1 cellular context compared by ENCODE assay signal in the genomic region with DNA sequence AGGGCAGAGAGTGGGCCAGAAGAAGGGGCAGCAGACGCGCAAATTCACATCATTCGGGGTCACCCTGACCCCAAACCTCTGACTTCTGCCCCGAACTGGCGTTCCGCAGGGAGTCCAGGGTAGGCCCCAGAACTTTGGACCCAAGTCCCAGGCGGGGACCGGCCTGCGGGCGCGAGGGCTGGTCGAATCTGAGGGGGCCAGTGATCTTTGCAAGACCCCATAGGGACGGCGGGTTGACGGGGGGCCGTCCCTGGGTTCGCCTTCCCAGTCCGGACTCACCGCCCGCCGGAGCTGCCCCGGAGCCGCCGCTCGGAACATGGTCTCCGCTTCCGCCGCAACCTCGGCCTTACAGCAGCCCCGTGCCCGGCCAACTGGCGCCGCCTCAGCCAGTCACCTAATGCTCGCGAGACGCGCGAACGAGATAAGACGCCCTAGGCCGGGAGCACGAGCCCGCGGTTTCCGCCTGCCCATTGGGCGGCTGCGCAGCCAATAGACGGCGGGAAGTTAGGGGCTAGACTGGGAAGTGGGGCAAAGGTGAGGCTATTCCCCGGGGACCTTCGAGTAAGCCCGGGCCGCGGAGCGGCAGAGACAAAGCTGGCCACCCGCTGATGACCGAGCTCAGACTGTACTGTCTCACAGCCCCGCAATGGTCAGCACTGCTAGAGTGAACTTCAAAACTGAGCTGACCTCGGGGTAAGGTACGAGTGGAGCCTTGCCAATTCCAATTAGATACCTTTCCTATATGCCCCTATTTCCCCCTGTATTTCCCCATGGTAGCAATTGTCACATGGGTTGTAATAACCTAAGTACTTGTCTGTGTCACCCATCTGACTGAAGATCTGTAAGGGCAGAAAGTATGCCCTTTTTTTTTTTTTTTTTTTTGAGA.
A peak's percentile ranks its signal among the peaks of the same experiment; 100 is the strongest.
TF ChIP-seq lines count a peak whose summit lies in the region.

A gene (minus strand): TSS at position 399 of the 886 bp plus-strand sequence. CDS start 81 bp downstream, at position 318.

TF ChIP-seq in HepG2, 621 proteins besides CTCF, POLR2A, EP300 and RAD21 (continued from another document and continues in another):
- TF ChIP-seq, protein P1, sequence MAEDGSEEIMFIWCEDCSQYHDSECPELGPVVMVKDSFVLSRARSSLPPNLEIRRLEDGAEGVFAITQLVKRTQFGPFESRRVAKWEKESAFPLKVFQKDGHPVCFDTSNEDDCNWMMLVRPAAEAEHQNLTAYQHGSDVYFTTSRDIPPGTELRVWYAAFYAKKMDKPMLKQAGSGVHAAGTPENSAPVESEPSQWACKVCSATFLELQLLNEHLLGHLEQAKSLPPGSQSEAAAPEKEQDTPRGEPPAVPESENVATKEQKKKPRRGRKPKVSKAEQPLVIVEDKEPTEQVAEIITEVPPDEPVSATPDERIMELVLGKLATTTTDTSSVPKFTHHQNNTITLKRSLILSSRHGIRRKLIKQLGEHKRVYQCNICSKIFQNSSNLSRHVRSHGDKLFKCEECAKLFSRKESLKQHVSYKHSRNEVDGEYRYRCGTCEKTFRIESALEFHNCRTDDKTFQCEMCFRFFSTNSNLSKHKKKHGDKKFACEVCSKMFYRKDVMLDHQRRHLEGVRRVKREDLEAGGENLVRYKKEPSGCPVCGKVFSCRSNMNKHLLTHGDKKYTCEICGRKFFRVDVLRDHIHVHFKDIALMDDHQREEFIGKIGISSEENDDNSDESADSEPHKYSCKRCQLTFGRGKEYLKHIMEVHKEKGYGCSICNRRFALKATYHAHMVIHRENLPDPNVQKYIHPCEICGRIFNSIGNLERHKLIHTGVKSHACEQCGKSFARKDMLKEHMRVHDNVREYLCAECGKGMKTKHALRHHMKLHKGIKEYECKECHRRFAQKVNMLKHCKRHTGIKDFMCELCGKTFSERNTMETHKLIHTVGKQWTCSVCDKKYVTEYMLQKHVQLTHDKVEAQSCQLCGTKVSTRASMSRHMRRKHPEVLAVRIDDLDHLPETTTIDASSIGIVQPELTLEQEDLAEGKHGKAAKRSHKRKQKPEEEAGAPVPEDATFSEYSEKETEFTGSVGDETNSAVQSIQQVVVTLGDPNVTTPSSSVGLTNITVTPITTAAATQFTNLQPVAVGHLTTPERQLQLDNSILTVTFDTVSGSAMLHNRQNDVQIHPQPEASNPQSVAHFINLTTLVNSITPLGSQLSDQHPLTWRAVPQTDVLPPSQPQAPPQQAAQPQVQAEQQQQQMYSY (CRISPR knock-in tag; IDR thresholded peaks at IDR 0.05) = no peak; the same call in 1 of the 2 replicates
- TF ChIP-seq ELF3 (CRISPR knock-in tag; IDR thresholded peaks at IDR 0.05) (peak; percentile 86), SIX4 (CRISPR knock-in tag; IDR thresholded peaks at IDR 0.05) (0 out of 2 replicates have a peak, but pooled peaks have one; percentile 17), DNMT3B (CRISPR knock-in tag; conservative IDR thresholded peaks at IDR 0.05) (no peak), CREB1 (IDR thresholded peaks at IDR 0.05) (no peak), CREB1 (CRISPR knock-in tag; IDR thresholded peaks at IDR 0.05) (no peak), POLR2AphosphoS2 (IDR thresholded peaks at IDR 0.05; ENCODE audit: low read depth, low read length) (peak; percentile 77; the same call in 1 of the 2 replicates), ZSCAN25 (CRISPR knock-in tag; IDR thresholded peaks at IDR 0.05) (no peak), ZNF724P (CRISPR knock-in tag; IDR thresholded peaks at IDR 0.05; ENCODE audit: borderline replicate concordance) (0 out of 2 replicates have a peak, but pooled peaks have one; percentile 90), ZNF879 (CRISPR knock-in tag; IDR thresholded peaks at IDR 0.05) (no peak), RFX5 (IDR thresholded peaks at IDR 0.05; ENCODE audit: low read depth, low read length) (peak; percentile 50; the same call in 1 of the 2 replicates), ZNF607 (CRISPR knock-in tag; IDR thresholded peaks at IDR 0.05; ENCODE audit: borderline replicate concordance) (peak; percentile 88; the same call in 1 of the 2 replicates), ZBTB7B (CRISPR knock-in tag; IDR thresholded peaks at IDR 0.05) (peak; percentile 83), ZNF616 (CRISPR knock-in tag; IDR thresholded peaks at IDR 0.05; ENCODE audit: low read depth) (0 out of 2 replicates have a peak, but pooled peaks have one; percentile 49), MXD4 (CRISPR knock-in tag; IDR thresholded peaks at IDR 0.05) (peak; percentile 89), DNMT1 (CRISPR knock-in tag; IDR thresholded peaks at IDR 0.05) (peak; percentile 48), ELF4 (CRISPR knock-in tag; IDR thresholded peaks at IDR 0.05; ENCODE audit: borderline replicate concordance) (peak; percentile 79), KDM2A (CRISPR knock-in tag; IDR thresholded peaks at IDR 0.05; ENCODE audit: borderline replicate concordance, low read depth) (peak; percentile 87), ZFYVE20 (CRISPR knock-in tag; IDR thresholded peaks at IDR 0.05; ENCODE audit: borderline replicate concordance, low read depth) (no peak), NRL (CRISPR knock-in tag; IDR thresholded peaks at IDR 0.05; ENCODE audit: borderline replicate concordance) (peak; percentile 69; the same call in 1 of the 2 replicates), ZNF138 (CRISPR knock-in tag; IDR thresholded peaks at IDR 0.05; ENCODE audit: low read depth) (0 out of 2 replicates have a peak, but pooled peaks have one; percentile 90), MIER2 (CRISPR knock-in tag; IDR thresholded peaks at IDR 0.05) (0 out of 2 replicates have a peak, but pooled peaks have one; percentile 27), RFXAP (CRISPR knock-in tag; IDR thresholded peaks at IDR 0.05; ENCODE audit: borderline replicate concordance) (peak; percentile 97), IKZF1 (IDR thresholded peaks at IDR 0.05) (no peak)
- TF ChIP-seq, protein P2, sequence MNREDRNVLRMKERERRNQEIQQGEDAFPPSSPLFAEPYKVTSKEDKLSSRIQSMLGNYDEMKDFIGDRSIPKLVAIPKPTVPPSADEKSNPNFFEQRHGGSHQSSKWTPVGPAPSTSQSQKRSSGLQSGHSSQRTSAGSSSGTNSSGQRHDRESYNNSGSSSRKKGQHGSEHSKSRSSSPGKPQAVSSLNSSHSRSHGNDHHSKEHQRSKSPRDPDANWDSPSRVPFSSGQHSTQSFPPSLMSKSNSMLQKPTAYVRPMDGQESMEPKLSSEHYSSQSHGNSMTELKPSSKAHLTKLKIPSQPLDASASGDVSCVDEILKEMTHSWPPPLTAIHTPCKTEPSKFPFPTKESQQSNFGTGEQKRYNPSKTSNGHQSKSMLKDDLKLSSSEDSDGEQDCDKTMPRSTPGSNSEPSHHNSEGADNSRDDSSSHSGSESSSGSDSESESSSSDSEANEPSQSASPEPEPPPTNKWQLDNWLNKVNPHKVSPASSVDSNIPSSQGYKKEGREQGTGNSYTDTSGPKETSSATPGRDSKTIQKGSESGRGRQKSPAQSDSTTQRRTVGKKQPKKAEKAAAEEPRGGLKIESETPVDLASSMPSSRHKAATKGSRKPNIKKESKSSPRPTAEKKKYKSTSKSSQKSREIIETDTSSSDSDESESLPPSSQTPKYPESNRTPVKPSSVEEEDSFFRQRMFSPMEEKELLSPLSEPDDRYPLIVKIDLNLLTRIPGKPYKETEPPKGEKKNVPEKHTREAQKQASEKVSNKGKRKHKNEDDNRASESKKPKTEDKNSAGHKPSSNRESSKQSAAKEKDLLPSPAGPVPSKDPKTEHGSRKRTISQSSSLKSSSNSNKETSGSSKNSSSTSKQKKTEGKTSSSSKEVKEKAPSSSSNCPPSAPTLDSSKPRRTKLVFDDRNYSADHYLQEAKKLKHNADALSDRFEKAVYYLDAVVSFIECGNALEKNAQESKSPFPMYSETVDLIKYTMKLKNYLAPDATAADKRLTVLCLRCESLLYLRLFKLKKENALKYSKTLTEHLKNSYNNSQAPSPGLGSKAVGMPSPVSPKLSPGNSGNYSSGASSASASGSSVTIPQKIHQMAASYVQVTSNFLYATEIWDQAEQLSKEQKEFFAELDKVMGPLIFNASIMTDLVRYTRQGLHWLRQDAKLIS (CRISPR knock-in tag; IDR thresholded peaks at IDR 0.05) = peak; percentile 60; the same call in 1 of the 2 replicates
- TF ChIP-seq, protein P3, sequence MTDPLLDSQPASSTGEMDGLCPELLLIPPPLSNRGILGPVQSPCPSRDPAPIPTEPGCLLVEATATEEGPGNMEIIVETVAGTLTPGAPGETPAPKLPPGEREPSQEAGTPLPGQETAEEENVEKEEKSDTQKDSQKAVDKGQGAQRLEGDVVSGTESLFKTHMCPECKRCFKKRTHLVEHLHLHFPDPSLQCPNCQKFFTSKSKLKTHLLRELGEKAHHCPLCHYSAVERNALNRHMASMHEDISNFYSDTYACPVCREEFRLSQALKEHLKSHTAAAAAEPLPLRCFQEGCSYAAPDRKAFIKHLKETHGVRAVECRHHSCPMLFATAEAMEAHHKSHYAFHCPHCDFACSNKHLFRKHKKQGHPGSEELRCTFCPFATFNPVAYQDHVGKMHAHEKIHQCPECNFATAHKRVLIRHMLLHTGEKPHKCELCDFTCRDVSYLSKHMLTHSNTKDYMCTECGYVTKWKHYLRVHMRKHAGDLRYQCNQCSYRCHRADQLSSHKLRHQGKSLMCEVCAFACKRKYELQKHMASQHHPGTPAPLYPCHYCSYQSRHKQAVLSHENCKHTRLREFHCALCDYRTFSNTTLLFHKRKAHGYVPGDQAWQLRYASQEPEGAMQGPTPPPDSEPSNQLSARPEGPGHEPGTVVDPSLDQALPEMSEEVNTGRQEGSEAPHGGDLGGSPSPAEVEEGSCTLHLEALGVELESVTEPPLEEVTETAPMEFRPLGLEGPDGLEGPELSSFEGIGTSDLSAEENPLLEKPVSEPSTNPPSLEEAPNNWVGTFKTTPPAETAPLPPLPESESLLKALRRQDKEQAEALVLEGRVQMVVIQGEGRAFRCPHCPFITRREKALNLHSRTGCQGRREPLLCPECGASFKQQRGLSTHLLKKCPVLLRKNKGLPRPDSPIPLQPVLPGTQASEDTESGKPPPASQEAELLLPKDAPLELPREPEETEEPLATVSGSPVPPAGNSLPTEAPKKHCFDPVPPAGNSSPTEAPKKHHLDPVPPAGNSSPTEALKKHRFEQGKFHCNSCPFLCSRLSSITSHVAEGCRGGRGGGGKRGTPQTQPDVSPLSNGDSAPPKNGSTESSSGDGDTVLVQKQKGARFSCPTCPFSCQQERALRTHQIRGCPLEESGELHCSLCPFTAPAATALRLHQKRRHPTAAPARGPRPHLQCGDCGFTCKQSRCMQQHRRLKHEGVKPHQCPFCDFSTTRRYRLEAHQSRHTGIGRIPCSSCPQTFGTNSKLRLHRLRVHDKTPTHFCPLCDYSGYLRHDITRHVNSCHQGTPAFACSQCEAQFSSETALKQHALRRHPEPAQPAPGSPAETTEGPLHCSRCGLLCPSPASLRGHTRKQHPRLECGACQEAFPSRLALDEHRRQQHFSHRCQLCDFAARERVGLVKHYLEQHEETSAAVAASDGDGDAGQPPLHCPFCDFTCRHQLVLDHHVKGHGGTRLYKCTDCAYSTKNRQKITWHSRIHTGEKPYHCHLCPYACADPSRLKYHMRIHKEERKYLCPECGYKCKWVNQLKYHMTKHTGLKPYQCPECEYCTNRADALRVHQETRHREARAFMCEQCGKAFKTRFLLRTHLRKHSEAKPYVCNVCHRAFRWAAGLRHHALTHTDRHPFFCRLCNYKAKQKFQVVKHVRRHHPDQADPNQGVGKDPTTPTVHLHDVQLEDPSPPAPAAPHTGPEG (CRISPR knock-in tag; IDR thresholded peaks at IDR 0.05) = 0 out of 2 replicates have a peak, but pooled peaks have one; percentile 25
- TF ChIP-seq, protein P4, sequence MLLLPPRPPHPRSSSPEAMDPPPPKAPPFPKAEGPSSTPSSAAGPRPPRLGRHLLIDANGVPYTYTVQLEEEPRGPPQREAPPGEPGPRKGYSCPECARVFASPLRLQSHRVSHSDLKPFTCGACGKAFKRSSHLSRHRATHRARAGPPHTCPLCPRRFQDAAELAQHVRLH (CRISPR knock-in tag; IDR thresholded peaks at IDR 0.05; ENCODE audit: borderline replicate concordance, low read depth) = no peak; the same call in 1 of the 2 replicates
- TF ChIP-seq, protein P5, sequence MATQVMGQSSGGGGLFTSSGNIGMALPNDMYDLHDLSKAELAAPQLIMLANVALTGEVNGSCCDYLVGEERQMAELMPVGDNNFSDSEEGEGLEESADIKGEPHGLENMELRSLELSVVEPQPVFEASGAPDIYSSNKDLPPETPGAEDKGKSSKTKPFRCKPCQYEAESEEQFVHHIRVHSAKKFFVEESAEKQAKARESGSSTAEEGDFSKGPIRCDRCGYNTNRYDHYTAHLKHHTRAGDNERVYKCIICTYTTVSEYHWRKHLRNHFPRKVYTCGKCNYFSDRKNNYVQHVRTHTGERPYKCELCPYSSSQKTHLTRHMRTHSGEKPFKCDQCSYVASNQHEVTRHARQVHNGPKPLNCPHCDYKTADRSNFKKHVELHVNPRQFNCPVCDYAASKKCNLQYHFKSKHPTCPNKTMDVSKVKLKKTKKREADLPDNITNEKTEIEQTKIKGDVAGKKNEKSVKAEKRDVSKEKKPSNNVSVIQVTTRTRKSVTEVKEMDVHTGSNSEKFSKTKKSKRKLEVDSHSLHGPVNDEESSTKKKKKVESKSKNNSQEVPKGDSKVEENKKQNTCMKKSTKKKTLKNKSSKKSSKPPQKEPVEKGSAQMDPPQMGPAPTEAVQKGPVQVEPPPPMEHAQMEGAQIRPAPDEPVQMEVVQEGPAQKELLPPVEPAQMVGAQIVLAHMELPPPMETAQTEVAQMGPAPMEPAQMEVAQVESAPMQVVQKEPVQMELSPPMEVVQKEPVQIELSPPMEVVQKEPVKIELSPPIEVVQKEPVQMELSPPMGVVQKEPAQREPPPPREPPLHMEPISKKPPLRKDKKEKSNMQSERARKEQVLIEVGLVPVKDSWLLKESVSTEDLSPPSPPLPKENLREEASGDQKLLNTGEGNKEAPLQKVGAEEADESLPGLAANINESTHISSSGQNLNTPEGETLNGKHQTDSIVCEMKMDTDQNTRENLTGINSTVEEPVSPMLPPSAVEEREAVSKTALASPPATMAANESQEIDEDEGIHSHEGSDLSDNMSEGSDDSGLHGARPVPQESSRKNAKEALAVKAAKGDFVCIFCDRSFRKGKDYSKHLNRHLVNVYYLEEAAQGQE (IDR thresholded peaks at IDR 0.05; ENCODE audit: borderline replicate concordance in 1 of 2, low read depth in 1 of 2, low read length in 2 of 2) = peak in 1 of 2 experiments; percentile 68; a peak in 1 of 4 replicates
- TF ChIP-seq, protein P6, sequence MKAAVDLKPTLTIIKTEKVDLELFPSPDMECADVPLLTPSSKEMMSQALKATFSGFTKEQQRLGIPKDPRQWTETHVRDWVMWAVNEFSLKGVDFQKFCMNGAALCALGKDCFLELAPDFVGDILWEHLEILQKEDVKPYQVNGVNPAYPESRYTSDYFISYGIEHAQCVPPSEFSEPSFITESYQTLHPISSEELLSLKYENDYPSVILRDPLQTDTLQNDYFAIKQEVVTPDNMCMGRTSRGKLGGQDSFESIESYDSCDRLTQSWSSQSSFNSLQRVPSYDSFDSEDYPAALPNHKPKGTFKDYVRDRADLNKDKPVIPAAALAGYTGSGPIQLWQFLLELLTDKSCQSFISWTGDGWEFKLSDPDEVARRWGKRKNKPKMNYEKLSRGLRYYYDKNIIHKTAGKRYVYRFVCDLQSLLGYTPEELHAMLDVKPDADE (CRISPR knock-in tag; IDR thresholded peaks at IDR 0.05) = no peak
- TF ChIP-seq, protein P7, sequence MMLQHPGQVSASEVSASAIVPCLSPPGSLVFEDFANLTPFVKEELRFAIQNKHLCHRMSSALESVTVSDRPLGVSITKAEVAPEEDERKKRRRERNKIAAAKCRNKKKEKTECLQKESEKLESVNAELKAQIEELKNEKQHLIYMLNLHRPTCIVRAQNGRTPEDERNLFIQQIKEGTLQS (CRISPR knock-in tag; IDR thresholded peaks at IDR 0.05) = peak; percentile 81
- TF ChIP-seq, protein P8, sequence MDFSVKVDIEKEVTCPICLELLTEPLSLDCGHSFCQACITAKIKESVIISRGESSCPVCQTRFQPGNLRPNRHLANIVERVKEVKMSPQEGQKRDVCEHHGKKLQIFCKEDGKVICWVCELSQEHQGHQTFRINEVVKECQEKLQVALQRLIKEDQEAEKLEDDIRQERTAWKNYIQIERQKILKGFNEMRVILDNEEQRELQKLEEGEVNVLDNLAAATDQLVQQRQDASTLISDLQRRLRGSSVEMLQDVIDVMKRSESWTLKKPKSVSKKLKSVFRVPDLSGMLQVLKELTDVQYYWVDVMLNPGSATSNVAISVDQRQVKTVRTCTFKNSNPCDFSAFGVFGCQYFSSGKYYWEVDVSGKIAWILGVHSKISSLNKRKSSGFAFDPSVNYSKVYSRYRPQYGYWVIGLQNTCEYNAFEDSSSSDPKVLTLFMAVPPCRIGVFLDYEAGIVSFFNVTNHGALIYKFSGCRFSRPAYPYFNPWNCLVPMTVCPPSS (IDR thresholded peaks at IDR 0.05) = no peak
